In the genomic region with DNA sequence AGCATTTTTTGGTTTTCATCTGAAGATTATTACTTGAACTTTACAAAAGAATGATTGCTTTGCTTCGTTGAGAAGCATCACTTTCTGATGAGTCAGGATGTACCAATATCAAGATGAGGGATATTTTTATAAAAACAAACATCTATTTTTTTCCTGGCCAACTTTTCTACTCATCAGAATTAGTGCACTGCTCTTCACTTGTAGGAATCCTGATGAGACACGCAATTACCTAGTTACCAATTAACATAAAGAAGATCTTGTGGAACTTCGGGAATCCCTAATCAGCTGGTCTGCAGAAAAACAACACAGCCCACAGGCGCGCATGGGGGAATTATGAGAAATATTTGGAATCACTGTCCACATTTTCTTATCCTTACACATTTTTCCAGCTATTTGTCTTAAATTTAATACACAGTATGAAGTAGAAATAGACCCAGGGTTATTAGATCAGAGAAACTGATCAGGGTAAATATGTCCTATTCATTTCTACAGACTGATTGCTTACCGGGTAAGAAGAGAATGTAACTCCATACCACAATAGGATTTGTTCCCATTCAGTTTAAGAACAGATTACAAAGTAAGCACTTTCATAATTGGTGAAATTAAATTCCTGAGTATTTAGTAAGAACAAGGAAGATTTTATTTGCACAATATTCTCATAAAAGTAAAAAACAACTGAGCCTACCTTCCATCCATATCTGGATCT, we compare ENCODE assay signal across 27 cellular contexts. TPM values are rescaled to one million over a fixed set of nuclear protein-coding genes. Genes with fewer than 3 reads are reported as not detected.
A peak's percentile ranks its signal among the peaks of the same experiment; 100 is the strongest.
DNase-seq lines count a peak whose midpoint lies in the region; ATAC-seq, FAIRE-seq and TF ChIP-seq lines count a peak whose summit lies in the region.
"Had no signal": no experiment of that assay in that cellular context is flagged by ENCODE, and none has a peak within 500 bp of the region (broad histone marks: within the 10 kb centered on the region; RNA-seq: fewer than 3 reads in every experiment).

No MANE protein-coding gene starts in this region.

- BruUV-seq in Caco-2 (replicated peaks; lab: Mats Ljungman, UMichigan) = TSS peak; percentile 55

- no peaks in the 10 kb centered on the region for H3K27me3 Mint-ChIP-seq in Caco-2 (ENCODE audit: insufficient read depth, unreplicated experiment)
- H3K27me3 Mint-ChIP-seq: activated CD4-positive, alpha-beta T cell treated with anti-CD3 and anti-CD28 coated beads, Interleukin-2, amount 10 ng/mL, durations not matched to agents 24 days and 14 days had no signal

- H3K4me1 ChIP-seq in Caco-2 = peaks cover 24% of the 10 kb centered on the region
- peaks cover 0 to 7% of the 10 kb centered on the region in 2 donors for H3K4me1 ChIP-seq in kidney (ENCODE audit: control insufficient read depth in 1 of 2, insufficient read depth in 1 of 2, low read depth in 1 of 2, low read length in 2 of 2)
- H3K4me1 ChIP-seq in prostate gland (replicated peaks) = no peaks in the 10 kb centered on the region
- H3K4me1 ChIP-seq: colonic mucosa, SJCRH30 had no signal

- no peaks in the 10 kb centered on the region for H3K27me3 ChIP-seq in Caco-2 (replicated peaks; ENCODE audit: control insufficient read depth, insufficient read depth, low read length)
- H3K27me3 ChIP-seq in prostate gland (replicated peaks; ENCODE audit: insufficient read depth) = no peaks in the 10 kb centered on the region
- H3K27me3 ChIP-seq: colonic mucosa, SJCRH30, tibial artery had no signal

- peak overlapping the region in 1 of 2 donors; percentile 21 for H3K9ac ChIP-seq in kidney (ENCODE audit: low read length in 2 of 2)

- 78% methylated on average over 6 of the region's 6 CpGs for WGBS in prostate gland

- H3K9me3 ChIP-seq in Caco-2 (no peaks in the 10 kb centered on the region), kidney (ENCODE audit: control insufficient read depth in 1 of 2, low read length in 2 of 2) (no peaks in the 10 kb centered on the region), prostate gland (no peaks in the 10 kb centered on the region)
- H3K9me3 ChIP-seq: colonic mucosa, SJCRH30, tibial artery had no signal

- H3K27ac ChIP-seq in kidney (ENCODE audit: low read depth in 2 of 2, low read length in 2 of 2) (peak overlapping the region in 1 of 2 donors; percentile 75), prostate gland (no peak overlapping the region)
- H3K27ac ChIP-seq: colonic mucosa, SJCRH30, tibial artery had no signal

- H3K36me3 Mint-ChIP-seq in Caco-2 (ENCODE audit: insufficient read depth, unreplicated experiment) = peaks cover 6% of the 10 kb centered on the region
- H3K36me3 Mint-ChIP-seq: activated naive CD8-positive, alpha-beta T cell; CD4-positive, alpha-beta memory T cell; immature natural killer cell had no signal

- intact Hi-C loops in Caco-2 (cut with micrococcal nuclease; ENCODE audit: unreplicated experiment) = loop anchor here (5.0 kb wide), 2 partner anchors 33 to 52 kb away; a partner anchor contains a TSS
- intact Hi-C loops in kidney (cut with DNase I) = no loop called here
- intact Hi-C loops in prostate gland (cut with DNase I) = no loop called here

- DNase-seq in Caco-2 = no peak
- DNase-seq in kidney = no peak
- DNase-seq in omental fat pad (ENCODE audit: low spot score) = no peak
- no peak for DNase-seq in GM13976 (ENCODE audit: low spot score)
- DNase-seq in prostate gland (ENCODE audit: low spot score) = no peak
- DNase-seq: activated CD4-positive, alpha-beta T cell treated with anti-CD3 and anti-CD28 coated beads, Interleukin-2, amount 10 ng/mL, durations not matched to agents 24 days and 14 days; activated CD8-positive, alpha-beta memory T cell treated with anti-CD3 and anti-CD28 coated beads for 24 hours; activated T-cell treated with anti-CD3 and anti-CD28 coated beads for 4 hours; aorta; CD4-positive, alpha-beta memory T cell; effector CD8-positive, alpha-beta T cell; immature natural killer cell; IMR-90; NCI-H774; nucleus accumbens; right cardiac atrium; SJCRH30; stimulated activated CD4-positive, alpha-beta T cell treated with anti-CD3 and anti-CD28 coated beads, Interleukin-4, amount 100 ng/mL, for 1 hour; T1000; tibial artery had no signal

- no peak for TF ChIP-seq POLR2A in prostate gland (IDR thresholded peaks at IDR 0.05)

- POLR2A ChIA-PET in Caco-2 (lab: Charles Lee) = no interaction called here

- ATAC-seq in SK-N-SH treated with all-trans-retinoic acid at 6 μM for 48 hours = peak; percentile 55
- ATAC-seq in omental fat pad (ENCODE audit: low FRiP score) = peak; percentile 44
- ATAC-seq in GM19397 (IDR thresholded peaks at IDR 0.05; ENCODE audit: unreplicated experiment) = no peak
- no peak for ATAC-seq in GM21737 (IDR thresholded peaks at IDR 0.05; ENCODE audit: unreplicated experiment)
- ATAC-seq: right cardiac atrium had no signal

- FAIRE-seq in kidney (lab: Jason Lieb, UNC) = peak; percentile 21
- FAIRE-seq: GM12891 had no signal

- peaks cover 4% of the 10 kb centered on the region for H3K4me1 Mint-ChIP-seq in Caco-2 (ENCODE audit: low read depth, unreplicated experiment)
- H3K4me1 Mint-ChIP-seq: activated CD4-positive, alpha-beta T cell treated with anti-CD3 and anti-CD28 coated beads, Interleukin-2, amount 10 ng/mL, durations not matched to agents 24 days and 14 days; B cell; CD4-positive, alpha-beta memory T cell; immature natural killer cell had no signal

- H3K4me3 ChIP-seq in Caco-2 (ENCODE audit: low read depth, low read length) = no peak overlapping the region
- H3K4me3 ChIP-seq in kidney (ENCODE audit: low read length in 2 of 2) = peak overlapping the region; percentile 39 to 61
- H3K4me3 ChIP-seq in prostate gland = no peak overlapping the region
- H3K4me3 ChIP-seq: colonic mucosa, SJCRH30, tibial artery had no signal

- TF ChIP-seq CTCF in Caco-2 (IDR thresholded peaks at IDR 0.05; ENCODE audit: insufficient read depth in 1 of 2, low read depth in 1 of 2, low read length in 1 of 2, severe bottlenecking in 1 of 2, unreplicated experiment in 1 of 2) (no peak), kidney (IDR thresholded peaks at IDR 0.05; ENCODE audit: borderline replicate concordance, extremely low read depth, insufficient read depth) (no peak), omental fat pad (IDR thresholded peaks at IDR 0.05) (no peak), GM13976 (IDR thresholded peaks at IDR 0.05; ENCODE audit: borderline replicate concordance, control extremely low read depth, extremely low read depth, insufficient read depth, missing control alignments) (no peak), prostate gland (IDR thresholded peaks at IDR 0.05) (no peak)

- H3K36me3 ChIP-seq in Caco-2 (ENCODE audit: control insufficient read depth, insufficient read depth, low read length) (no peaks in the 10 kb centered on the region), kidney (ENCODE audit: control insufficient read depth in 1 of 2, insufficient read depth in 2 of 2, low read length in 2 of 2) (no peaks in the 10 kb centered on the region), prostate gland (no peaks in the 10 kb centered on the region)
- H3K36me3 ChIP-seq: colonic mucosa, SJCRH30, tibial artery had no signal

- in situ Hi-C loops in GM13976 (cut with MboI; ENCODE audit: low sequenced_read_pairs, unreplicated experiment) = no loop called here

- H3K9me3 Mint-ChIP-seq in Caco-2 (ENCODE audit: unreplicated experiment) = peaks cover 6% of the 10 kb centered on the region
- H3K9me3 Mint-ChIP-seq: activated CD4-positive, alpha-beta T cell treated with anti-CD3 and anti-CD28 coated beads, Interleukin-2, amount 10 ng/mL, durations not matched to agents 24 days and 14 days; CD4-positive, alpha-beta memory T cell; immature natural killer cell had no signal

- H3K4me3 Mint-ChIP-seq in Caco-2 (ENCODE audit: unreplicated experiment) = peak overlapping the region; percentile 35
- H3K4me3 Mint-ChIP-seq: activated CD4-positive, alpha-beta T cell treated with anti-CD3 and anti-CD28 coated beads, Interleukin-2, amount 10 ng/mL, durations not matched to agents 24 days and 14 days; activated naive CD8-positive, alpha-beta T cell; B cell; CD4-positive, alpha-beta memory T cell; immature natural killer cell had no signal

- CTCF ChIA-PET in Caco-2 (lab: Charles Lee) = interaction anchor here (0.6 kb wide), 1 partner anchor 34 kb away, joined by 3 read pairs; no protein-coding TSS in a partner anchor

- no peak overlapping the region for H3K27ac Mint-ChIP-seq in Caco-2 (ENCODE audit: unreplicated experiment)
- H3K27ac Mint-ChIP-seq: activated CD4-positive, alpha-beta T cell treated with anti-CD3 and anti-CD28 coated beads, Interleukin-2, amount 10 ng/mL, durations not matched to agents 24 days and 14 days; activated naive CD8-positive, alpha-beta T cell; B cell; CD4-positive, alpha-beta memory T cell; immature natural killer cell had no signal

TF ChIP-seq in SK-N-SH treated with all-trans-retinoic acid at 6 μM for 48 hours, 23 proteins besides CTCF, POLR2A, EP300 and RAD21:
- no peak for TF ChIP-seq ZNF565 (CRISPR knock-in tag; conservative IDR thresholded peaks at IDR 0.05; ENCODE audit: low read depth)
- TF ChIP-seq ZFP30 (CRISPR knock-in tag; IDR thresholded peaks at IDR 0.05) = no peak

RNA-seq across cellular contexts. Expression of a gene that starts 50.9 kb away (rescaled TPM):
- total RNA-seq in Caco-2 (2022) = 1.9 and 2.5 TPM in 2 replicates
- total RNA-seq in kidney = 35.1 TPM
- 18.4 TPM for polyA plus RNA-seq in kidney (ENCODE audit: insufficient read depth, low read depth, low replicate concordance)
- total RNA-seq in omental fat pad = 10 to 100 TPM in 2 of 4 donors, 1 to 10 TPM in 2; 4.0 to 14.2 (median 9.4) TPM
- 10 to 100 TPM; 10.0 to 32.2 TPM for total RNA-seq in prostate gland

Comparison
In these comparisons a context has a peak if more than half of its experiments do, and no peak if none do; other contexts are left out.
1. H3K4me3 ChIP-seq: peak in kidney (2 of 2); none in Caco-2 (single experiment) and prostate gland (0 of 2).
2. ATAC-seq: peak in SK-N-SH treated with all-trans-retinoic acid at 6 μM for 48 hours (single experiment) and omental fat pad (single experiment); none in GM19397 (single experiment) and GM21737 (single experiment).